In the genomic region with DNA sequence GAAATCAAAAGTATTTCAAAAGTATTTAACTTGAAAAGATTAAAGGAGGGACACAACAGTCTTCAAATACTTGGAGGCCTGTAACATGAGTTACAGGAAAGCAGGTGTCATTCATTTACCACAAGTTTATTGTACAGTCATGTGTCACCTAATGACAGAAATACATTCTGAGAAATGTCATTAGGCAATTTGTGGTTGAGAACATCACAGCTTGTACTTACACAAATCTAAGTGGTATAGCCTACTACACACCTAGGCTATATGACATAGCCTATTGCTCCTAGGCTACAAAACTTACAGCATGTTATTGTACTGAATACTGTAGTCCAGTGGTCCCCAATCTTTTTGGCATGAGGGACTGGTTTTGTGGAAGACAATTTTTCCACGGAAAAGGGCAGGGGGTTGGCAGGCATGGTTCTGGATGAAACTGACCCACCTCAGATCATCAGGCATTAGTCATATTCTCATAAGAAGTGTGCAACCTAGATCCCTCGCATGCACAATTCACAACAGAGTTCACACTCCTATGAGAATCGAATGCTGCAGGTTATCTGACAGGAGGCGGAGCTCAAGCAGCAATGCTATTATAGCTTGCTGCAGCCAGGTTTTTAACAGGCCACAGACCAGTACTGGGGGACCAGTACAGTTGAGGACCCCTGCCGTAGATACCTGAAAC, we compare ENCODE assay signal across 8 cellular contexts. TPM values are rescaled to one million over a fixed set of nuclear protein-coding genes. Genes with fewer than 3 reads are reported as not detected.
DNase-seq lines count a peak whose midpoint lies in the region; ATAC-seq and TF ChIP-seq lines count a peak whose summit lies in the region.

No MANE protein-coding gene starts in this region.

- H3K4me3 ChIP-seq in OCI-LY3 (ENCODE audit: low read length) (0 out of 2 replicates have a peak overlapping the region, but pooled peaks have one; percentile 39), coronary artery (no peak overlapping the region)

- peaks cover 8 to 39% of the 10 kb centered on the region in 2 donors for H3K4me1 Mint-ChIP-seq in immature natural killer cell

- H3K27ac Mint-ChIP-seq in immature natural killer cell = peak overlapping the region in 2 of 6 donors; percentile 43 to 80

- no peaks in the 10 kb centered on the region for H3K9me3 ChIP-seq in OCI-LY3 (ENCODE audit: insufficient read depth, low read length)

- peak overlapping the region; percentile 62 to 80 (median 68) for H3K4me3 Mint-ChIP-seq in immature natural killer cell

- H3K4me2 ChIP-seq in OCI-LY3 (ENCODE audit: low read length) = peak overlapping the region; percentile 63

- H3K27me3 ChIP-seq in OCI-LY3 (ENCODE audit: low read depth, low read length) = no peaks in the 10 kb centered on the region

- peak; percentile 80 for ATAC-seq in GM18868 (IDR thresholded peaks at IDR 0.05; ENCODE audit: unreplicated experiment)
- ATAC-seq in HG02623 (IDR thresholded peaks at IDR 0.05; ENCODE audit: unreplicated experiment) = peak; percentile 48

- H3K79me2 ChIP-seq in OCI-LY3 (ENCODE audit: low read length) = peaks cover 74% of the 10 kb centered on the region

- H2AFZ ChIP-seq in OCI-LY3 (ENCODE audit: low read depth, low read length) = no peak overlapping the region

- TF ChIP-seq CTCF in OCI-LY3 (IDR thresholded peaks at IDR 0.05; ENCODE audit: low read depth, low read length) = no peak
- TF ChIP-seq CTCF in coronary artery (IDR thresholded peaks at IDR 0.05) = no peak

- H3K36me3 ChIP-seq in OCI-LY3 (replicated peaks; ENCODE audit: low read depth, low read length) = peaks cover 3% of the 10 kb centered on the region

- H3K27ac ChIP-seq in OCI-LY3 (ENCODE audit: low read length) = peak overlapping the region; percentile 73
- H3K27ac ChIP-seq in coronary artery = peak overlapping the region in 1 of 2 donors; percentile 36

- peaks cover 18% of the 10 kb centered on the region; the same call in 1 of the 2 replicates for H4K20me1 ChIP-seq in OCI-LY3 (ENCODE audit: insufficient read depth, low read length)

- DNase-seq in immature natural killer cell (no peak), nucleus accumbens (lab: John Stamatoyannopoulos, UW) (no peak), coronary artery (ENCODE audit: low spot score) (no peak), DMS 273 treated with DMSO at 0.1 percent for 48 hours (lab: John Stamatoyannopoulos, UW) (no peak), islet precursor cell (no peak)

- no peak overlapping the region; the same call in 1 of the 2 replicates for H3K9ac ChIP-seq in OCI-LY3 (ENCODE audit: low read length)

- no peaks in the 10 kb centered on the region for H3K27me3 Mint-ChIP-seq in immature natural killer cell (ENCODE audit: low read depth in 3 of 3)

- H3K4me1 ChIP-seq in OCI-LY3 (ENCODE audit: low read length) = peaks cover 29% of the 10 kb centered on the region

- no peaks in the 10 kb centered on the region for H3K36me3 Mint-ChIP-seq in immature natural killer cell

- H3K9me3 Mint-ChIP-seq in immature natural killer cell = no peaks in the 10 kb centered on the region

RNA-seq across cellular contexts. Expression of a gene that starts 25.0 kb away (rescaled TPM):
- polyA plus RNA-seq in immature natural killer cell = 10 to 100 TPM; 18.5 to 37.6 (median 28.1) TPM

RNA-seq across cellular contexts. Expression of a gene that starts 28.0 kb away (rescaled TPM):
- 10 to 100 TPM; 26.4 to 30.6 (median 30.2) TPM for polyA plus RNA-seq in immature natural killer cell
